Comparison of ENCODE assay signal across 12 cellular contexts in the genomic region with DNA sequence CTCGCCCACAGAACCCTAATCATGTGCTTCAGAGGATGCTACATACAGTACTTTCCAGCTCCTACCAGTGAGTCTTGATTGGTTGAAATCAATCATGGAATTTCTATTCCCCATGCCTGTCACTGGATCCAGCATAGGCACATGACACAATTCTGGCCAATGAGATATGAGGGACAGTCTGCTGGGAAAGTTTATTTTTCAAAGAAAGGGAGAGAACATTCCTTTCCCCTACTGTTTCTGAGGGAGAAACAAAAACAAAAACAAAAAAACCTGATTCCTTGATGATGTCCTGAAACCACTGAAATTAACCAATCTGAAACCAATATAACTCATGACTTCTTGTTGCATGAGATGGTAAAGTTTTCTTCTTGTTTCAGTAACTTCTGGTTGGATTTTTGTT. TPM values are rescaled to one million over a fixed set of nuclear protein-coding genes. Genes with fewer than 3 reads are reported as not detected.
DNase-seq lines count a peak whose midpoint lies in the region; ATAC-seq and TF ChIP-seq lines count a peak whose summit lies in the region.
"Had no signal": no experiment of that assay in that cellular context is flagged by ENCODE, and none has a peak within 500 bp of the region (broad histone marks: within the 10 kb centered on the region; RNA-seq: fewer than 3 reads in every experiment).

No MANE protein-coding gene starts in this region.

- H3K36me3 ChIP-seq in A673 (ENCODE audit: insufficient read depth, low read length, poor library complexity, severe bottlenecking) (peaks cover 2% of the 10 kb centered on the region), RWPE2 (ENCODE audit: low read depth) (no peaks in the 10 kb centered on the region)

- H3K9me3 ChIP-seq in A673 (ENCODE audit: low read depth, low read length, poor library complexity, severe bottlenecking), result no peaks in the 10 kb centered on the region
- no peaks in the 10 kb centered on the region for H3K9me3 ChIP-seq in RWPE2 (ENCODE audit: severe bottlenecking)

- DNase-seq in A673 (ENCODE audit: low spot score) (peak; percentile 43), RWPE2 (ENCODE audit: low spot score) (no peak), fibroblast of peridontal ligament (ENCODE audit: extremely low read depth) (peak; percentile 84), epidermal melanocyte (ENCODE audit: insufficient read length, low spot score) (no peak), amniotic stem cell (lab: John Stamatoyannopoulos, UW) (no peak), NCI-H526 treated with DMSO at 0.1 percent for 48 hours (lab: John Stamatoyannopoulos, UW) (no peak)
- DNase-seq: activated CD8-positive, alpha-beta memory T cell treated with anti-CD3 and anti-CD28 coated beads, Interleukin-2, amount 10 ng/mL, durations not matched to agents 7 days and 5 days; cortex of kidney; NCI-H2227 treated with DMSO at 0.1 percent for 48 hours had no signal

- H3K27ac ChIP-seq in A673 (ENCODE audit: low read depth, low read length, poor library complexity, severe bottlenecking) (no peak overlapping the region), RWPE2 (ENCODE audit: poor library complexity, severe bottlenecking) (peak overlapping the region; percentile 35)
- H3K27ac ChIP-seq: parathyroid adenoma had no signal

- H3K27me3 ChIP-seq in A673 (replicated peaks; ENCODE audit: insufficient read depth, low read depth, low read length, poor library complexity) (no peaks in the 10 kb centered on the region), RWPE2 (ENCODE audit: insufficient read depth, poor library complexity, severe bottlenecking) (no peaks in the 10 kb centered on the region)

- no TSS peak for BruUV-seq in A673 (replicated peaks; lab: Mats Ljungman, UMichigan)

- no peak overlapping the region for H3K4me3 ChIP-seq in A673 (ENCODE audit: low read depth, low read length, poor library complexity, severe bottlenecking)
- H3K4me3 ChIP-seq in RWPE2 (ENCODE audit: severe bottlenecking), result no peak overlapping the region

- POLR2A ChIA-PET in A673 (lab: Charles Lee; ENCODE audit: low non-redundant PET), result no interaction called here

- intact Hi-C loops in A673 (cut with micrococcal nuclease; ENCODE audit: unreplicated experiment), result no loop called here

- H3K4me1 ChIP-seq in A673 (ENCODE audit: insufficient read depth, low read length, poor library complexity, severe bottlenecking) (peaks cover 31% of the 10 kb centered on the region), RWPE2 (ENCODE audit: insufficient read depth, poor library complexity, severe bottlenecking) (peaks cover 14% of the 10 kb centered on the region)
- H3K4me1 ChIP-seq: parathyroid adenoma had no signal

- ATAC-seq in GM18519 (IDR thresholded peaks at IDR 0.05; ENCODE audit: low FRiP score, unreplicated experiment) (peak; percentile 12), RWPE2 (ENCODE audit: low read depth) (no peak), GM21825 (IDR thresholded peaks at IDR 0.05; ENCODE audit: unreplicated experiment) (no peak)
- ATAC-seq: activated CD8-positive, alpha-beta memory T cell treated with anti-CD3 and anti-CD28 coated beads, Interleukin-2, amount 10 ng/mL, durations not matched to agents 7 days and 5 days had no signal

- CTCF ChIA-PET in A673 (lab: Charles Lee), result no interaction called here

- TF ChIP-seq CTCF in A673 (conservative IDR thresholded peaks at IDR 0.05; ENCODE audit: low read depth, low read length) (no peak), RWPE2 (IDR thresholded peaks at IDR 0.05; ENCODE audit: poor library complexity, severe bottlenecking) (no peak)

RNA-seq across cellular contexts. Expression of gene RCN1, which starts 3.3 kb away (rescaled TPM):
- total RNA-seq in A673 (2021), result 412 and 413 TPM in 2 replicates

Comparison
In these comparisons a context has a peak if more than half of its experiments do, and no peak if none do; other contexts are left out.
1. DNase-seq: peak in A673 (single experiment) and fibroblast of peridontal ligament (single experiment); none in RWPE2 (single experiment), epidermal melanocyte (single experiment), amniotic stem cell (single experiment) and NCI-H526 treated with DMSO at 0.1 percent for 48 hours (single experiment).